Comparison of ENCODE assay signal across 18 cellular contexts in the genomic region with DNA sequence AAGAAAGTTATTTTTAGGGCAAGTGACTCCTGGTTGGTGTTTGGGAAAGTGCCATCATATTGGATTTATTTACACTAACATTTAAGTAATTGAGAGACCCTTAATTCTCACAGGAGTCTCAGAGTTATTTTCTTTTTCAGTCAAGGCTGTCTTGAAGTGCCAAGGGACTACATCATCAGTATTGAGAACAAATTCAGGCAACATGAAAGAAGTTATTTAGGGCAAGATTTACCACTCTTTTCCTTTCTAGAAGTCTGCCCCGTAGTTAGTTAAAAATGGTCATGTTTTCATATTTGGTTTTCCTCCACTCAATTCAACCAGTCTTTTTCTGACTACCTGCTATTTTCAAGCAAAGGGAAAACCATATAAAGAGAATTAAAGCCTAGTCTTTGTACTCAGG. TPM values are rescaled to one million over a fixed set of nuclear protein-coding genes. Genes with fewer than 3 reads are reported as not detected.
A peak's percentile ranks its signal among the peaks of the same experiment; 100 is the strongest.
DNase-seq lines count a peak whose midpoint lies in the region; ATAC-seq and TF ChIP-seq lines count a peak whose summit lies in the region.
"Had no signal": no experiment of that assay in that cellular context is flagged by ENCODE, and none has a peak within 500 bp of the region (broad histone marks: within the 10 kb centered on the region; RNA-seq: fewer than 3 reads in every experiment).

No MANE protein-coding gene starts in this region.

- no peak overlapping the region for H3K4me3 Mint-ChIP-seq in CD8-positive, alpha-beta T cell
- no peak overlapping the region for H3K4me3 Mint-ChIP-seq in activated naive CD8-positive, alpha-beta T cell
- H3K4me3 Mint-ChIP-seq in naive thymus-derived CD8-positive, alpha-beta T cell: peak overlapping the region in 4 of 10 donors; percentile 5 to 45 (median 22)

- no peaks in the 10 kb centered on the region for H3K9me3 ChIP-seq in BLaER1
- no peaks in the 10 kb centered on the region for H3K9me3 ChIP-seq in CD8-positive, alpha-beta T cell (ENCODE audit: low read length)
- H3K9me3 ChIP-seq: colonic mucosa, ovary, right lobe of liver had no signal

- H3K4me1 ChIP-seq in BLaER1: peaks cover 53% of the 10 kb centered on the region
- H3K4me1 ChIP-seq in CD8-positive, alpha-beta T cell (ENCODE audit: insufficient read depth, low read length): peaks cover 31% of the 10 kb centered on the region
- H3K4me1 ChIP-seq: colonic mucosa had no signal

- no peak for ATAC-seq in CD8-positive, alpha-beta T cell
- no peak for ATAC-seq in naive thymus-derived CD8-positive, alpha-beta T cell
- ATAC-seq in HG02885 (IDR thresholded peaks at IDR 0.05; ENCODE audit: poor library complexity, unreplicated experiment) (no peak), GM21528 (IDR thresholded peaks at IDR 0.05; ENCODE audit: low FRiP score, unreplicated experiment) (no peak)
- ATAC-seq: right lobe of liver had no signal

- no peaks in the 10 kb centered on the region for H3K27me3 Mint-ChIP-seq in CD8-positive, alpha-beta T cell (ENCODE audit: low read depth)
- H3K27me3 Mint-ChIP-seq in activated naive CD8-positive, alpha-beta T cell: no peaks in the 10 kb centered on the region
- no peaks in the 10 kb centered on the region for H3K27me3 Mint-ChIP-seq in naive thymus-derived CD8-positive, alpha-beta T cell

- H3K4me2 ChIP-seq in BLaER1: peak overlapping the region; percentile 62

- no peak overlapping the region for H3K4me3 ChIP-seq in BLaER1
- no peak overlapping the region for H3K4me3 ChIP-seq in CD8-positive, alpha-beta T cell (ENCODE audit: low read depth, low read length)
- H3K4me3 ChIP-seq: colonic mucosa, ovary, right lobe of liver had no signal

- no peaks in the 10 kb centered on the region for H3K9me3 Mint-ChIP-seq in CD8-positive, alpha-beta T cell
- H3K9me3 Mint-ChIP-seq in activated naive CD8-positive, alpha-beta T cell (ENCODE audit: low read depth): no peaks in the 10 kb centered on the region
- peaks cover 0 to 1% (median 0%) of the 10 kb centered on the region in 9 donors for H3K9me3 Mint-ChIP-seq in naive thymus-derived CD8-positive, alpha-beta T cell

- no peaks in the 10 kb centered on the region for H3K27me3 ChIP-seq in BLaER1
- H3K27me3 ChIP-seq in CD8-positive, alpha-beta T cell (ENCODE audit: insufficient read depth, low read length): no peaks in the 10 kb centered on the region
- H3K27me3 ChIP-seq: colonic mucosa, ovary, right lobe of liver had no signal

- peaks cover 17% of the 10 kb centered on the region; the same call in 1 of the 2 replicates for H4K20me1 ChIP-seq in BLaER1

- peaks cover 64% of the 10 kb centered on the region for H3K36me3 Mint-ChIP-seq in CD8-positive, alpha-beta T cell
- peaks cover 22% of the 10 kb centered on the region for H3K36me3 Mint-ChIP-seq in activated naive CD8-positive, alpha-beta T cell
- H3K36me3 Mint-ChIP-seq in naive thymus-derived CD8-positive, alpha-beta T cell: peaks cover 2 to 53% (median 38%) of the 10 kb centered on the region in 3 donors

- H3K36me3 ChIP-seq in BLaER1: peaks cover 62% of the 10 kb centered on the region
- peaks cover 7% of the 10 kb centered on the region for H3K36me3 ChIP-seq in CD8-positive, alpha-beta T cell (ENCODE audit: insufficient read depth, low read length)
- H3K36me3 ChIP-seq: colonic mucosa, ovary had no signal

- no peak overlapping the region for H3K27ac ChIP-seq in BLaER1
- no peak overlapping the region for H3K27ac ChIP-seq in CD8-positive, alpha-beta T cell (ENCODE audit: low read depth, low read length)
- H3K27ac ChIP-seq: colonic mucosa, ovary, right lobe of liver, VCaP had no signal

- no peak for TF ChIP-seq CTCF in CD8-positive, alpha-beta T cell (IDR thresholded peaks at IDR 0.05)

- CTCF ChIA-PET in CD8-positive, alpha-beta T cell (lab: Charles Lee): no interaction called here

- H3K4me1 Mint-ChIP-seq in CD8-positive, alpha-beta T cell (ENCODE audit: low read depth): peaks cover 59% of the 10 kb centered on the region
- peaks cover 46% of the 10 kb centered on the region for H3K4me1 Mint-ChIP-seq in activated naive CD8-positive, alpha-beta T cell (ENCODE audit: low read depth)
- peaks cover 16 to 56% (median 42%) of the 10 kb centered on the region in 4 donors for H3K4me1 Mint-ChIP-seq in naive thymus-derived CD8-positive, alpha-beta T cell

- intact Hi-C loops in CD8-positive, alpha-beta T cell (cut with DNase I, micrococcal nuclease): no loop called here

- DNase-seq in CD8-positive, alpha-beta T cell: no peak
- DNase-seq in naive thymus-derived CD8-positive, alpha-beta T cell: no peak
- no peak for DNase-seq in germinal center (ENCODE audit: low spot score)
- DNase-seq: Calu3, colonic mucosa, Karpas-422, NCI-H1092, NCI-H2029 treated with DMSO at 0.1 percent for 48 hours, NCI-H510A treated with DMSO at 0.1 percent for 48 hours, ovary, right lobe of liver, RPMI8226, SW 1271 had no signal

- H3K27ac Mint-ChIP-seq in CD8-positive, alpha-beta T cell: peak overlapping the region; percentile 57
- peak overlapping the region; percentile 30 for H3K27ac Mint-ChIP-seq in activated naive CD8-positive, alpha-beta T cell
- H3K27ac Mint-ChIP-seq in naive thymus-derived CD8-positive, alpha-beta T cell: peak overlapping the region in 9 of 10 donors; percentile 29 to 85 (median 62)

- H3K9ac ChIP-seq in BLaER1: no peak overlapping the region

- POLR2A ChIA-PET in CD8-positive, alpha-beta T cell (lab: Charles Lee): interaction anchor here (0.7 kb wide), 1 partner anchor 1115 kb away, joined by 3 read pairs; no protein-coding TSS in a partner anchor
- POLR2A ChIA-PET in naive thymus-derived CD8-positive, alpha-beta T cell (lab: Charles Lee): no interaction called here

RNA-seq across cellular contexts. Expression of a gene that starts 6.1 kb away (rescaled TPM):
- 10 to 100 TPM; 18.2 to 18.6 TPM for total RNA-seq in CD8-positive, alpha-beta T cell
- 10 to 100 TPM in 1 of 2 experiments, 1 to 10 TPM in 1; 9.2 to 13.2 TPM for total RNA-seq in naive thymus-derived CD8-positive, alpha-beta T cell
- polyA plus RNA-seq in naive thymus-derived CD8-positive, alpha-beta T cell: 1 to 10 TPM; 2.9 to 6.8 (median 5.9) TPM

RNA-seq across cellular contexts. Expression of a gene that starts 59.6 kb away (rescaled TPM):
- 1 to 10 TPM in 1 of 2 experiments, under 1 TPM in 1; 1.00 to 1.1 TPM for total RNA-seq in CD8-positive, alpha-beta T cell
- total RNA-seq in naive thymus-derived CD8-positive, alpha-beta T cell: 1 to 10 TPM; 1.1 to 1.8 TPM
- polyA plus RNA-seq in naive thymus-derived CD8-positive, alpha-beta T cell: 1 to 10 TPM in 2 of 3 donors, under 1 TPM in 1; 0.32 to 2.3 (median 1.6) TPM
